8 cellular contexts compared by ENCODE assay signal in the genomic region with DNA sequence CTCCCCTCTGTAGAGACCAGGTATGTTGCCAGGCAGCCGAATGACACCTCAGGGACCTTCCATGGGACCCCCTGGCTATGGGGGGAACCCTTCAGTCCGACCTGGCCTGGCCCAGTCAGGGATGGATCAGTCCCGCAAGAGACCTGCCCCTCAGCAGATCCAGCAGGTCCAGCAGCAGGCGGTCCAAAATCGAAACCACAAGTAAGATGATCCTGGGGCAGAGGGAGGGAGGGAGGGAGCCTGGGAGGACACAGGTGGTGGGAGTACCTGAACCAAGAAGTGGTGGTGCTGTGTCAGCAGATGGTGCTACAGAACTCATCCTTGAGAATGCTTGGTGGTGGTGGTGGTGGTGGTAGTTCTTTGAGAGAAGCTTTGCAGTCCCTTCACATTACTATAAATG. TPM values are rescaled to one million over a fixed set of nuclear protein-coding genes. Genes with fewer than 3 reads are reported as not detected.
A peak's percentile ranks its signal among the peaks of the same experiment; 100 is the strongest.
DNase-seq lines count a peak whose midpoint lies in the region; ATAC-seq, FAIRE-seq and TF ChIP-seq lines count a peak whose summit lies in the region.

No MANE protein-coding gene starts in this region.

- H3K27me3 ChIP-seq in DND-41 (ENCODE audit: insufficient read depth, low read length, poor library complexity) (no peaks in the 10 kb centered on the region), endothelial cell of umbilical vein (ENCODE audit: control insufficient read depth in 2 of 2, insufficient read depth in 2 of 2, low read length in 2 of 2) (no peaks in the 10 kb centered on the region)

- ATAC-seq in DND-41 (ENCODE audit: insufficient read depth, low read depth) (no peak), HG02884 (IDR thresholded peaks at IDR 0.05; ENCODE audit: unreplicated experiment) (no peak), GM21737 (IDR thresholded peaks at IDR 0.05; ENCODE audit: unreplicated experiment) (no peak)

- no peaks in the 10 kb centered on the region for H3K9me2 ChIP-seq in OCI-LY7 (ENCODE audit: insufficient read depth, low read length)

- no peak for TF ChIP-seq CTCF in DND-41 (IDR thresholded peaks at IDR 0.05; ENCODE audit: borderline replicate concordance, extremely low read depth, low read length, poor library complexity, severe bottlenecking)
- no peak for TF ChIP-seq CTCF in OCI-LY7 (conservative IDR thresholded peaks at IDR 0.05; ENCODE audit: low read length)
- no peak for TF ChIP-seq CTCF in endothelial cell of umbilical vein (IDR thresholded peaks at IDR 0.05; ENCODE audit: extremely low read depth in 1 of 2, insufficient read depth in 1 of 2, low read depth in 1 of 2, low read length in 2 of 2)
- no peak for TF ChIP-seq CTCF in progenitor cell of endocrine pancreas (IDR thresholded peaks at IDR 0.05; ENCODE audit: unreplicated experiment)

- H3K9me3 Mint-ChIP-seq in progenitor cell of endocrine pancreas (ENCODE audit: low read depth): no peaks in the 10 kb centered on the region

- H3K79me2 ChIP-seq in DND-41 (ENCODE audit: insufficient read depth, low read length) (peaks cover 53% of the 10 kb centered on the region), OCI-LY7 (ENCODE audit: insufficient read depth, low read depth, low read length) (peaks cover 16% of the 10 kb centered on the region; the same call in 1 of the 2 replicates), endothelial cell of umbilical vein (ENCODE audit: control insufficient read depth, insufficient read depth, low read length) (peaks cover 16% of the 10 kb centered on the region)

- intact Hi-C loops in OCI-LY7 (cut with micrococcal nuclease; ENCODE audit: unreplicated experiment): no loop called here
- intact Hi-C loops in endothelial cell of umbilical vein (cut with micrococcal nuclease): no loop called here

- H2AFZ ChIP-seq in DND-41 (ENCODE audit: low read depth, low read length): no peak overlapping the region
- no peak overlapping the region for H2AFZ ChIP-seq in OCI-LY7 (ENCODE audit: low read length)
- H2AFZ ChIP-seq in endothelial cell of umbilical vein (ENCODE audit: low read depth, low read length): no peak overlapping the region

- dilution Hi-C loops in endothelial cell of umbilical vein (cut with MboI; ENCODE audit: extremely low pct_ligation_motif_present, low sequenced_read_pairs): no loop called here

- H4K20me1 ChIP-seq in DND-41 (ENCODE audit: insufficient read depth, low read length) (peaks cover 26% of the 10 kb centered on the region), OCI-LY7 (ENCODE audit: insufficient read depth, low read length) (0 out of 2 replicates have a peak, but pooled peaks cover 3% of the 10 kb centered on the region), endothelial cell of umbilical vein (replicated peaks; ENCODE audit: control insufficient read depth, extremely low read depth, insufficient read depth, low read length) (no peaks in the 10 kb centered on the region)

- no peak for DNase-seq in DND-41
- DNase-seq in OCI-LY7 (ENCODE audit: low spot score): peak; percentile 32
- no peak for DNase-seq in endothelial cell of umbilical vein (ENCODE audit: low read depth, low spot score)
- DNase-seq in progenitor cell of endocrine pancreas (ENCODE audit: low spot score, unreplicated experiment): no peak
- DNase-seq in cerebellar nuclear complex (lab: John Stamatoyannopoulos, UW): no peak
- DNase-seq in NCI-H2029 treated with DMSO at 0.1 percent for 48 hours (lab: John Stamatoyannopoulos, UW): no peak

- peaks cover 19% of the 10 kb centered on the region for H3K36me3 Mint-ChIP-seq in progenitor cell of endocrine pancreas (ENCODE audit: insufficient read depth)

- H3K27me3 Mint-ChIP-seq in progenitor cell of endocrine pancreas: peaks cover 7% of the 10 kb centered on the region

- H3K27ac ChIP-seq in DND-41 (ENCODE audit: low read length) (peak overlapping the region; percentile 88), OCI-LY7 (ENCODE audit: low read depth, low read length, poor library complexity, severe bottlenecking) (peak overlapping the region; percentile 83), endothelial cell of umbilical vein (ENCODE audit: insufficient read depth, low read depth, low read length) (no peak overlapping the region)

- peak overlapping the region; percentile 94 for H3K4me3 Mint-ChIP-seq in progenitor cell of endocrine pancreas (ENCODE audit: low read depth)

- H3K4me3 ChIP-seq in DND-41 (ENCODE audit: low read depth in 1 of 2, low read length in 2 of 2) (peak overlapping the region; percentile 80 to 98; a peak in 3 of 4 replicates), OCI-LY7 (ENCODE audit: low read depth, low read length, poor library complexity, severe bottlenecking) (peak overlapping the region; percentile 89), endothelial cell of umbilical vein (replicated peaks in 1 of 3; ENCODE audit: insufficient read depth in 1 of 3, low read depth in 1 of 3, low read length in 3 of 3) (peak overlapping the region in 1 of 3 experiments; percentile 52)

- peaks cover 43% of the 10 kb centered on the region for H3K4me1 ChIP-seq in DND-41 (ENCODE audit: insufficient read depth, low read length)
- peaks cover 38% of the 10 kb centered on the region for H3K4me1 ChIP-seq in OCI-LY7 (ENCODE audit: insufficient read depth, low read length, poor library complexity, severe bottlenecking)
- H3K4me1 ChIP-seq in endothelial cell of umbilical vein (ENCODE audit: control insufficient read depth, extremely low read depth, insufficient read depth, low read length): peaks cover 35% of the 10 kb centered on the region

- peak overlapping the region; percentile 98 for H3K27ac Mint-ChIP-seq in progenitor cell of endocrine pancreas

- TF ChIP-seq POLR2A in endothelial cell of umbilical vein (IDR thresholded peaks at IDR 0.05; ENCODE audit: low read depth, low read length): no peak

- BruUV-seq in OCI-LY7 (replicated peaks; lab: Mats Ljungman, UMichigan): no TSS peak
- no TSS peak for BruUV-seq in endothelial cell of umbilical vein (replicated peaks; lab: Mats Ljungman, UMichigan)

- peaks cover 15% of the 10 kb centered on the region for H3K4me1 Mint-ChIP-seq in progenitor cell of endocrine pancreas (ENCODE audit: low read depth)

- no peaks in the 10 kb centered on the region for H3K9me3 ChIP-seq in DND-41 (ENCODE audit: insufficient read depth, low read length, severe bottlenecking)
- no peaks in the 10 kb centered on the region for H3K9me3 ChIP-seq in OCI-LY7 (ENCODE audit: low read length)
- H3K9me3 ChIP-seq in endothelial cell of umbilical vein (replicated peaks; ENCODE audit: control insufficient read depth, insufficient read depth, low read length): no peaks in the 10 kb centered on the region

- H3K9ac ChIP-seq in DND-41 (ENCODE audit: low read depth, low read length): peak overlapping the region; percentile 79
- H3K9ac ChIP-seq in endothelial cell of umbilical vein (replicated peaks; ENCODE audit: extremely low read depth, insufficient read depth, low read length): peak overlapping the region; percentile 6

- H3K4me2 ChIP-seq in DND-41 (ENCODE audit: insufficient read depth, low read length) (peak overlapping the region; percentile 97), OCI-LY7 (ENCODE audit: low read length) (peak overlapping the region; percentile 93), endothelial cell of umbilical vein (ENCODE audit: insufficient read depth, low read length) (peak overlapping the region; percentile 32)

- H3K36me3 ChIP-seq in DND-41 (ENCODE audit: insufficient read depth, low read length): peaks cover 51% of the 10 kb centered on the region
- peaks cover 46% of the 10 kb centered on the region for H3K36me3 ChIP-seq in OCI-LY7 (ENCODE audit: insufficient read depth, low read length)
- H3K36me3 ChIP-seq in endothelial cell of umbilical vein (ENCODE audit: control insufficient read depth in 2 of 2, extremely low read depth in 1 of 2, insufficient read depth in 2 of 2, low read length in 2 of 2): peaks cover 22 to 25% of the 10 kb centered on the region in 2 experiments

- POLR2A ChIA-PET in OCI-LY7 (lab: Charles Lee): interaction anchor here (0.5 to 6.0 kb wide), 4 partner anchors 25 to 78 kb away, joined by 3 to 62 read pairs (median 5); a partner anchor contains a TSS
- POLR2A ChIA-PET in endothelial cell of umbilical vein (lab: Charles Lee): interaction anchor here (1.9 kb wide), 1 partner anchor 25 kb away, joined by 17 read pairs; a partner anchor contains a TSS

- H3K9me1 ChIP-seq in endothelial cell of umbilical vein (replicated peaks; ENCODE audit: control insufficient read depth, extremely low read depth, insufficient read depth, low read length): no peaks in the 10 kb centered on the region

- no peak for FAIRE-seq in endothelial cell of umbilical vein (lab: Jason Lieb, UNC)

- CTCF ChIA-PET in OCI-LY7 (lab: Charles Lee; ENCODE audit: unreplicated experiment): interaction anchor here (0.5 to 2.6 kb wide), 4 partner anchors 12 to 138 kb away, joined by 3 to 35 read pairs (median 4); a partner anchor contains a TSS
- CTCF ChIA-PET in endothelial cell of umbilical vein (lab: Charles Lee): interaction anchor here (2.7 to 5.6 kb wide), 2 partner anchors 25 to 89 kb away, joined by 17 to 89 read pairs; a partner anchor contains a TSS

RNA-seq across cellular contexts. Expression of a gene that starts 1.0 kb away (rescaled TPM):
- total RNA-seq in OCI-LY7 (2014; rRNA removed; shearing (Covaris generic)): 117 and 134 TPM in 2 replicates
- total RNA-seq in OCI-LY7 (2022) (92.8 and 109 TPM in 2 replicates), endothelial cell of umbilical vein (86.6 and 101 TPM in 2 replicates), progenitor cell of endocrine pancreas (160 and 167 TPM in 2 replicates)
- polyA plus RNA-seq in endothelial cell of umbilical vein: 94.2 and 94.3 TPM in 2 replicates
- polyA plus RNA-seq in endothelial cell of umbilical vein (2011; cell fraction: cytosol; rRNA removed): 85.9 and 89.8 TPM in 2 replicates
- 206 and 214 TPM in 2 replicates for polyA plus RNA-seq in endothelial cell of umbilical vein (2011; cell fraction: nucleus; rRNA removed)
- polyA plus RNA-seq in endothelial cell of umbilical vein (2012): 69.0 and 80.7 TPM in 2 replicates
- 125 and 129 TPM in 2 replicates for polyA minus RNA-seq in endothelial cell of umbilical vein
- polyA minus RNA-seq in endothelial cell of umbilical vein (2011; cell fraction: cytosol; rRNA and poly(A)+ RNA removed): 68.2 TPM
- polyA minus RNA-seq in endothelial cell of umbilical vein (2011; cell fraction: nucleus; rRNA and poly(A)+ RNA removed): 85.9 and 108 TPM in 2 replicates

RNA-seq across cellular contexts. Expression of a gene that starts 17.7 kb away (rescaled TPM):
- total RNA-seq in OCI-LY7 (2014; rRNA removed; shearing (Covaris generic)): 0.31 and 0.47 TPM in 2 replicates
- total RNA-seq in OCI-LY7 (2022) (0.31 and 1.2 TPM in 2 replicates), endothelial cell of umbilical vein (0.48 TPM in 1 of 2 replicates, not detected in the other), progenitor cell of endocrine pancreas (2.0 and 2.1 TPM in 2 replicates)
- polyA plus RNA-seq in endothelial cell of umbilical vein: 0.07 and 0.10 TPM in 2 replicates
- polyA plus RNA-seq in endothelial cell of umbilical vein (2011; cell fraction: cytosol; rRNA removed): 0.04 TPM in 1 of 2 replicates, not detected in the other
- 0.36 and 0.71 TPM in 2 replicates for polyA plus RNA-seq in endothelial cell of umbilical vein (2011; cell fraction: nucleus; rRNA removed)
- polyA plus RNA-seq in endothelial cell of umbilical vein (2012): not detected in 2 replicates
- 1.0 TPM in 1 of 2 replicates, not detected in the other for polyA minus RNA-seq in endothelial cell of umbilical vein
- not detected for polyA minus RNA-seq in endothelial cell of umbilical vein (2011; cell fraction: cytosol; rRNA and poly(A)+ RNA removed)
- 0.82 and 0.91 TPM in 2 replicates for polyA minus RNA-seq in endothelial cell of umbilical vein (2011; cell fraction: nucleus; rRNA and poly(A)+ RNA removed)

RNA-seq across cellular contexts. Expression of a gene that starts 25.9 kb away (rescaled TPM):
- 51.4 and 57.4 TPM in 2 replicates for total RNA-seq in OCI-LY7 (2014; rRNA removed; shearing (Covaris generic))
- total RNA-seq in OCI-LY7 (2022) (48.2 and 54.3 TPM in 2 replicates), endothelial cell of umbilical vein (40.0 and 40.3 TPM in 2 replicates), progenitor cell of endocrine pancreas (25.1 and 30.1 TPM in 2 replicates)
- 106 and 114 TPM in 2 replicates for polyA plus RNA-seq in endothelial cell of umbilical vein
- polyA plus RNA-seq in endothelial cell of umbilical vein (2011; cell fraction: cytosol; rRNA removed): 94.7 and 115 TPM in 2 replicates
- 22.1 and 26.6 TPM in 2 replicates for polyA plus RNA-seq in endothelial cell of umbilical vein (2011; cell fraction: nucleus; rRNA removed)
- polyA plus RNA-seq in endothelial cell of umbilical vein (2012): 59.2 and 75.4 TPM in 2 replicates
- 47.8 and 48.2 TPM in 2 replicates for polyA minus RNA-seq in endothelial cell of umbilical vein
- 26.9 TPM for polyA minus RNA-seq in endothelial cell of umbilical vein (2011; cell fraction: cytosol; rRNA and poly(A)+ RNA removed)
- polyA minus RNA-seq in endothelial cell of umbilical vein (2011; cell fraction: nucleus; rRNA and poly(A)+ RNA removed): 13.0 and 16.5 TPM in 2 replicates

RNA-seq across cellular contexts. Expression of a gene that starts 28.8 kb away (rescaled TPM):
- 0.05 TPM in 1 of 2 replicates, not detected in the other for total RNA-seq in OCI-LY7 (2014; rRNA removed; shearing (Covaris generic))
- 0.57 and 0.59 TPM in 2 replicates for total RNA-seq in OCI-LY7 (2022)
- 0.53 and 0.55 TPM in 2 replicates for total RNA-seq in endothelial cell of umbilical vein
- polyA plus RNA-seq in endothelial cell of umbilical vein: 0.66 and 0.75 TPM in 2 replicates
- polyA plus RNA-seq in endothelial cell of umbilical vein (2011; cell fraction: cytosol; rRNA removed): 0.32 and 0.56 TPM in 2 replicates
- polyA plus RNA-seq in endothelial cell of umbilical vein (2011; cell fraction: nucleus; rRNA removed): 1.4 and 1.8 TPM in 2 replicates
- polyA plus RNA-seq in endothelial cell of umbilical vein (2012): 1.1 and 1.2 TPM in 2 replicates
- polyA minus RNA-seq in endothelial cell of umbilical vein: 0.90 and 1.1 TPM in 2 replicates
- 3.4 TPM for polyA minus RNA-seq in endothelial cell of umbilical vein (2011; cell fraction: cytosol; rRNA and poly(A)+ RNA removed)
- polyA minus RNA-seq in endothelial cell of umbilical vein (2011; cell fraction: nucleus; rRNA and poly(A)+ RNA removed): 0.58 and 0.67 TPM in 2 replicates
- 5.2 and 5.7 TPM in 2 replicates for total RNA-seq in progenitor cell of endocrine pancreas

Comparison
In these comparisons a context has a peak if more than half of its experiments do, and no peak if none do; other contexts are left out.
1. H3K4me2 ChIP-seq: peak in every context shown above with its lines; median percentile 97 in DND-41; 93 in OCI-LY7; 32 in endothelial cell of umbilical vein.